8 cellular contexts compared by ENCODE assay signal in genomic region chr1:181189691-181190361, GRCh38.
DNase-seq lines count a peak whose midpoint lies in the region; ATAC-seq, FAIRE-seq and TF ChIP-seq lines count a peak whose summit lies in the region.

No MANE protein-coding gene starts in this region.

- H3K27me3 ChIP-seq in endothelial cell of umbilical vein (ENCODE audit: control insufficient read depth in 2 of 2, insufficient read depth in 2 of 2, low read length in 2 of 2): peaks cover 0 to 13% of the 10 kb centered on the region in 2 experiments
- peaks cover 0 to 7% of the 10 kb centered on the region in 2 donors for H3K27me3 ChIP-seq in muscle layer of colon (ENCODE audit: control insufficient read depth in 1 of 2, insufficient read depth in 2 of 2, low read length in 2 of 2)

- H3K4me2 ChIP-seq in endothelial cell of umbilical vein (ENCODE audit: insufficient read depth, low read length): no peak overlapping the region

- peak overlapping the region; percentile 48 for H2AFZ ChIP-seq in endothelial cell of umbilical vein (ENCODE audit: low read depth, low read length)

- no TSS peak for BruUV-seq in endothelial cell of umbilical vein (replicated peaks; lab: Mats Ljungman, UMichigan)

- peak; percentile 97 for TF ChIP-seq CTCF in GM12864 (IDR thresholded peaks at IDR 0.05; ENCODE audit: low read depth, low read length, missing control alignments)
- peak; percentile 95 to 97 for TF ChIP-seq CTCF in endothelial cell of umbilical vein (IDR thresholded peaks at IDR 0.05; ENCODE audit: extremely low read depth in 1 of 2, insufficient read depth in 1 of 2, low read depth in 1 of 2, low read length in 2 of 2)

- no peak overlapping the region for H3K4me3 ChIP-seq in GM12864 (ENCODE audit: low read depth, low read length)
- no peak overlapping the region for H3K4me3 ChIP-seq in endothelial cell of umbilical vein (replicated peaks in 1 of 3; ENCODE audit: insufficient read depth in 1 of 3, low read depth in 1 of 3, low read length in 3 of 3)
- H3K4me3 ChIP-seq in muscle layer of colon (ENCODE audit: low read depth in 1 of 2, low read length in 2 of 2): peak overlapping the region; percentile 14 to 23

- TF ChIP-seq POLR2A in endothelial cell of umbilical vein (IDR thresholded peaks at IDR 0.05; ENCODE audit: low read depth, low read length): no peak

- H3K36me3 ChIP-seq in endothelial cell of umbilical vein (ENCODE audit: control insufficient read depth in 2 of 2, extremely low read depth in 1 of 2, insufficient read depth in 2 of 2, low read length in 2 of 2): no peaks in the 10 kb centered on the region
- H3K36me3 ChIP-seq in muscle layer of colon (ENCODE audit: insufficient read depth, low read length): no peaks in the 10 kb centered on the region

- H3K9me3 ChIP-seq in endothelial cell of umbilical vein (replicated peaks; ENCODE audit: control insufficient read depth, insufficient read depth, low read length) (no peaks in the 10 kb centered on the region), muscle layer of colon (ENCODE audit: low read length) (no peaks in the 10 kb centered on the region)

- no peaks in the 10 kb centered on the region for H3K4me1 ChIP-seq in endothelial cell of umbilical vein (ENCODE audit: control insufficient read depth, extremely low read depth, insufficient read depth, low read length)
- no peaks in the 10 kb centered on the region for H3K4me1 ChIP-seq in muscle layer of colon (ENCODE audit: insufficient read depth, low read length)

- POLR2A ChIA-PET in endothelial cell of umbilical vein (lab: Charles Lee): interaction anchor here (0.7 kb wide), 1 partner anchor 16 kb away, joined by 4 read pairs; no protein-coding TSS in a partner anchor

- ATAC-seq in HG02763 (IDR thresholded peaks at IDR 0.05; ENCODE audit: unreplicated experiment): peak; percentile 71

- H3K79me2 ChIP-seq in endothelial cell of umbilical vein (ENCODE audit: control insufficient read depth, insufficient read depth, low read length): no peaks in the 10 kb centered on the region

- peak; percentile 46 for FAIRE-seq in endothelial cell of umbilical vein (lab: Jason Lieb, UNC)

- CTCF ChIA-PET in endothelial cell of umbilical vein (lab: Charles Lee): interaction anchor here (0.7 to 14.0 kb wide), 30 partner anchors 9 to 1414 kb away, joined by 3 to 297 read pairs (median 4); no protein-coding TSS in a partner anchor

- DNase-seq in GM12864 (ENCODE audit: low read depth): no peak
- DNase-seq in NCI-H69 (lab: John Stamatoyannopoulos, UW): peak; percentile 83
- DNase-seq in activated CD8-positive, alpha-beta memory T cell treated with anti-CD3 and anti-CD28 coated beads for 24 hours: peak; percentile 95
- DNase-seq in endothelial cell of umbilical vein (ENCODE audit: low read depth, low spot score): peak; percentile 54
- peak; percentile 88 for DNase-seq in stimulated activated CD8-positive, alpha-beta memory T cell treated with anti-CD3 and anti-CD28 coated beads, Interleukin-4, amount 100 ng/mL, for 48 hours
- no peak for DNase-seq in NCI-H2029 treated with DMSO at 0.1 percent for 48 hours (lab: John Stamatoyannopoulos, UW)

- no peaks in the 10 kb centered on the region for H3K9me1 ChIP-seq in endothelial cell of umbilical vein (replicated peaks; ENCODE audit: control insufficient read depth, extremely low read depth, insufficient read depth, low read length)

- dilution Hi-C loops in endothelial cell of umbilical vein (cut with MboI; ENCODE audit: extremely low pct_ligation_motif_present, low sequenced_read_pairs): no loop called here

- H3K27ac ChIP-seq in endothelial cell of umbilical vein (ENCODE audit: insufficient read depth, low read depth, low read length) (no peak overlapping the region), muscle layer of colon (ENCODE audit: low read depth, low read length) (no peak overlapping the region)

- H3K9ac ChIP-seq in endothelial cell of umbilical vein (replicated peaks; ENCODE audit: extremely low read depth, insufficient read depth, low read length) (no peak overlapping the region), muscle layer of colon (ENCODE audit: low read length) (no peak overlapping the region)

- intact Hi-C loops in endothelial cell of umbilical vein (cut with micrococcal nuclease): loop anchor here (1.0 to 10.0 kb wide), 3 partner anchors 135 to 747 kb away; no protein-coding TSS in a partner anchor

- no peaks in the 10 kb centered on the region for H4K20me1 ChIP-seq in endothelial cell of umbilical vein (replicated peaks; ENCODE audit: control insufficient read depth, extremely low read depth, insufficient read depth, low read length)

TF ChIP-seq in endothelial cell of umbilical vein, 7 proteins besides CTCF, POLR2A, EP300 and RAD21:
- no peak for TF ChIP-seq POLR2AphosphoS5 (IDR thresholded peaks at IDR 0.05; ENCODE audit: insufficient read depth, low read depth, low read length)
- no peak for TF ChIP-seq FOS (IDR thresholded peaks at IDR 0.05; ENCODE audit: borderline replicate concordance, insufficient read depth, low read length)
- no peak for TF ChIP-seq EZH2 (IDR thresholded peaks at IDR 0.05; ENCODE audit: borderline replicate concordance, low read depth, low read length, severe bottlenecking)
- no peak for TF ChIP-seq JUN (IDR thresholded peaks at IDR 0.05; ENCODE audit: borderline replicate concordance, insufficient read depth, insufficient read length, low read depth)
- no peak for TF ChIP-seq GATA2 (IDR thresholded peaks at IDR 0.05; ENCODE audit: insufficient read depth, insufficient read length, low read depth, low read length)
- no peak for TF ChIP-seq MYC (IDR thresholded peaks at IDR 0.05; ENCODE audit: low read depth, low read length)
- TF ChIP-seq MAX (IDR thresholded peaks at IDR 0.05; ENCODE audit: insufficient read depth, insufficient read length): no peak

Comparison
In these comparisons a context has a peak if more than half of its experiments do, and no peak if none do; other contexts are left out.
1. DNase-seq: peak in NCI-H69 (single experiment), activated CD8-positive, alpha-beta memory T cell treated with anti-CD3 and anti-CD28 coated beads for 24 hours (single experiment), endothelial cell of umbilical vein (single experiment) and stimulated activated CD8-positive, alpha-beta memory T cell treated with anti-CD3 and anti-CD28 coated beads, Interleukin-4, amount 100 ng/mL, for 48 hours (single experiment); none in GM12864 (single experiment) and NCI-H2029 treated with DMSO at 0.1 percent for 48 hours (single experiment).
2. H3K4me3 ChIP-seq: peak in muscle layer of colon (2 of 2); none in GM12864 (single experiment) and endothelial cell of umbilical vein (0 of 3).